In the genomic region with DNA sequence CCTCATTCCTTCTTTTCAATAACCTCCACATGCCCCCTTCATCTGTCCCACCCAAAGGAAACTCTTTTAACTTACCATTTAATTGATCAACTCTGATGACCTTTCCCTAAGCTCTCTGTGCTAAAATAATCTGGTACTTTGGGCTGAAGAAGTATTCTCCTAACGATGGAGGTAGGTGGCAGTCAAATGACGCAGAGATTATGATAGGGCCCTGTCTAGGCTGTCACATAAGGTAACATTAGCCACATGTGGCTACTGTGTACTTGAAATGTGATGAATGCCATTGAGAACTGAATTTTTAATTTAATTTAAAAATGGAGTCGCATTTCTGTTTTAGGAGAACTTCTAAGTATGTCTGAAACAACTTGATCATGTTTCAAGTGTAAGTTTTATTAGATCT, we compare ENCODE assay signal across 21 cellular contexts.
DNase-seq lines count a peak whose midpoint lies in the region; ATAC-seq and TF ChIP-seq lines count a peak whose summit lies in the region.
"Had no signal": no experiment of that assay in that cellular context is flagged by ENCODE, and none has a peak within 500 bp of the region (broad histone marks: within the 10 kb centered on the region; RNA-seq: fewer than 3 reads in every experiment).

No MANE protein-coding gene starts in this region.

- H3K4me3 Mint-ChIP-seq in mesothelial cell of epicardium = no peak overlapping the region
- H3K4me3 Mint-ChIP-seq: B cell; CD4-positive, CD25-positive, alpha-beta regulatory T cell had no signal

- H3K36me3 Mint-ChIP-seq in mesothelial cell of epicardium = peaks cover 3% of the 10 kb centered on the region
- H3K36me3 Mint-ChIP-seq: CD4-positive, CD25-positive, alpha-beta regulatory T cell had no signal

- no peak overlapping the region for H3K9ac ChIP-seq in DND-41 (ENCODE audit: low read depth, low read length)

- H3K9me3 Mint-ChIP-seq in mesothelial cell of epicardium = peaks cover 8% of the 10 kb centered on the region

- no peaks in the 10 kb centered on the region for H3K36me3 ChIP-seq in DND-41 (ENCODE audit: insufficient read depth, low read length)
- H3K36me3 ChIP-seq: MG63 had no signal

- ATAC-seq in DND-41 (ENCODE audit: insufficient read depth, low read depth) = no peak

- H3K4me3 ChIP-seq in DND-41 (ENCODE audit: low read depth in 1 of 2, low read length in 2 of 2) (no peak overlapping the region), NB4 (ENCODE audit: low read depth, low read length) (no peak overlapping the region)
- H3K4me3 ChIP-seq: MG63 had no signal

- no peak overlapping the region for H3K4me2 ChIP-seq in DND-41 (ENCODE audit: insufficient read depth, low read length)

- peaks cover 21% of the 10 kb centered on the region for H3K4me1 Mint-ChIP-seq in mesothelial cell of epicardium
- H3K4me1 Mint-ChIP-seq: B cell; CD4-positive, CD25-positive, alpha-beta regulatory T cell had no signal

- H3K27ac ChIP-seq in DND-41 (ENCODE audit: low read length) = no peak overlapping the region
- H3K27ac ChIP-seq in VCaP = no peak overlapping the region
- no peak overlapping the region for H3K27ac ChIP-seq in substantia nigra (ENCODE audit: low read depth, low read length, poor library complexity, severe bottlenecking)
- H3K27ac ChIP-seq: 22Rv1, HL-60 had no signal

- H3K27me3 ChIP-seq in DND-41 (ENCODE audit: insufficient read depth, low read length, poor library complexity) = peaks cover 8% of the 10 kb centered on the region
- H3K27me3 ChIP-seq: MG63 had no signal

- no peak overlapping the region for H2AFZ ChIP-seq in DND-41 (ENCODE audit: low read depth, low read length)

- no peaks in the 10 kb centered on the region for H3K9me3 ChIP-seq in DND-41 (ENCODE audit: insufficient read depth, low read length, severe bottlenecking)
- H3K9me3 ChIP-seq: MG63 had no signal

- TF ChIP-seq CTCF in DND-41 (IDR thresholded peaks at IDR 0.05; ENCODE audit: borderline replicate concordance, extremely low read depth, low read length, poor library complexity, severe bottlenecking) (peak; percentile 12), NB4 (IDR thresholded peaks at IDR 0.05; ENCODE audit: low read depth, low read length) (no peak), VCaP (conservative IDR thresholded peaks at IDR 0.05) (peak; percentile 12; the same call in 1 of the 2 replicates), mesothelial cell of epicardium (IDR thresholded peaks at IDR 0.05; ENCODE audit: unreplicated experiment) (no peak)

- H3K27ac Mint-ChIP-seq in mesothelial cell of epicardium = no peak overlapping the region
- H3K27ac Mint-ChIP-seq: B cell; CD4-positive, CD25-positive, alpha-beta regulatory T cell had no signal

- H3K27me3 Mint-ChIP-seq in mesothelial cell of epicardium (ENCODE audit: low read depth) = no peaks in the 10 kb centered on the region

- H4K20me1 ChIP-seq in DND-41 (ENCODE audit: insufficient read depth, low read length) = no peaks in the 10 kb centered on the region

- no peaks in the 10 kb centered on the region for H3K79me2 ChIP-seq in DND-41 (ENCODE audit: insufficient read depth, low read length)

- H3K4me1 ChIP-seq in DND-41 (ENCODE audit: insufficient read depth, low read length) = no peaks in the 10 kb centered on the region

- TF ChIP-seq POLR2A in NB4 (IDR thresholded peaks at IDR 0.05; ENCODE audit: extremely low read depth, insufficient read length) = no peak

- DNase-seq in DMS53 (lab: John Stamatoyannopoulos, UW) (peak; percentile 4), DMS53 treated with DMSO at 0.1 percent for 48 hours (lab: John Stamatoyannopoulos, UW; ENCODE audit: unreplicated experiment) (no peak), DND-41 (no peak), NB4 (ENCODE audit: low read depth) (peak; percentile 15), substantia nigra (lab: John Stamatoyannopoulos, UW) (no peak), mesothelial cell of epicardium (ENCODE audit: low spot score in 2 of 2, unreplicated experiment in 2 of 2) (no peak), mucosa of gallbladder (ENCODE audit: low spot score) (no peak)
- DNase-seq: CD4-positive, CD25-positive, alpha-beta regulatory T cell; COR-L47; EL; H7; IMR-90; MG63; NCI-H187; NCI-H69; OCI-M1; SHP77 treated with DMSO at 0.1 percent for 48 hours had no signal

Comparison
In these comparisons a context has a peak if more than half of its experiments do, and no peak if none do; other contexts are left out.
1. DNase-seq: peak in DMS53 (single experiment) and NB4 (single experiment); none in DMS53 treated with DMSO at 0.1 percent for 48 hours (single experiment), DND-41 (single experiment), substantia nigra (0 of 49), mesothelial cell of epicardium (0 of 2) and mucosa of gallbladder (single experiment).
2. CTCF ChIP-seq: peak in DND-41 (single experiment) and VCaP (single experiment); none in NB4 (single experiment) and mesothelial cell of epicardium (single experiment).